In the genomic region with DNA sequence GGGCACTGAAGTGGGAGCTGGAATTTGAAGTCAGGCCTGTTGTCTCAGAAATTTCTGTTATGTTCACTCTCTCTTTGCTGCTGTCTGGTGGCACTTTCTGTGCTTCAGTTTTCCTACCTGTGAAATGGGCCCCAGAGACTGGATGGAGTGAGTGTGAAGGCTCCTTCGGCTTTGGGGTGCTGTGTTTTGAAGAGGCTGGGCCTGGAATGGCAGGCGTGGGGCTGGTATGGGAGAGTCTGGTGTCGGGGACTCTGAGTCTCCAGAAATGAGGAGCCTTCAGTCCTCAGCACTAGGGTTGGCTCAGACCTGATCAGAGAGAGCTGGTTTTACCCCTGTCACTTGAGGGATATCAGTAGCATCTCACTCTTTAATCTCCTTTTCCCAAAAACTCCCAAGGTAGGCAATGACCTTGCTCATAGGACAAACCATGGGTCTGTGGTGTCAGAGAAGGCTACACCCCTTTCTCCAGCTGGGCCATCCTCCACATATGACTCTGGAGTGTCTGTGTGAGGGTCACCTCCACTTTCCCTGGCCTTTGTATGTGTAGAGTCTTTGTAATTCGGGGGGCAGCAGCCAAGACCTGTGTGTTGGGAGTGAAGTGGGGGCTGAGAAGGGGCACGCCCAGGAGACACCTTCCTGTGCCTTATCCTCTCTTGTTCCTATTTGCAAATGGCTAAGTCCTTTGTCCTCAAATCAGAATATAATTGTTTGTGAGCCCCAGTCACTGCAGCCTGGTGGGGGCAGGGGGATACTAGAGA, we compare ENCODE assay signal across 1 cellular context.
TF ChIP-seq lines count a peak whose summit lies in the region.

No MANE protein-coding gene starts in this region.

TF ChIP-seq in SK-N-SH, 30 proteins besides CTCF, POLR2A, EP300 and RAD21 (continued from another document):
- TF ChIP-seq TAF1 (IDR thresholded peaks at IDR 0.05; ENCODE audit: borderline replicate concordance, low read depth, low read length), result no peak
- TF ChIP-seq RFX5 (IDR thresholded peaks at IDR 0.05; ENCODE audit: low read length), result no peak
- no peak for TF ChIP-seq EZH2phosphoT487 (IDR thresholded peaks at IDR 0.05; ENCODE audit: borderline replicate concordance, low read depth)
